ENCODE assay signal across 8 cellular contexts in genomic region chr2:94797235-94797634, GRCh38.
A peak's percentile ranks its signal among the peaks of the same experiment; 100 is the strongest.
DNase-seq lines count a peak whose midpoint lies in the region; ATAC-seq, FAIRE-seq and TF ChIP-seq lines count a peak whose summit lies in the region.
"Not testable (repeated sequence)": the region's sequence is repeated elsewhere in the genome, so short reads cannot be mapped to it uniquely, and the experiment has no call there.

No MANE protein-coding gene starts in this region.

- not testable (repeated sequence) for H3K36me3 ChIP-seq in DND-41 (ENCODE audit: insufficient read depth, low read length); heart left ventricle

- H3K9me3 Mint-ChIP-seq in nephron: not testable (repeated sequence)

- not testable (repeated sequence) for FAIRE-seq in urothelium cell line (lab: Jason Lieb, UNC)

- H3K9ac ChIP-seq in DND-41 (ENCODE audit: low read depth, low read length): not testable (repeated sequence)

- H3K27ac ChIP-seq in DND-41 (ENCODE audit: low read length); heart left ventricle: not testable (repeated sequence)

- TF ChIP-seq EP300 in Ishikawa (IDR thresholded peaks at IDR 0.05; ENCODE audit: borderline replicate concordance): not testable (repeated sequence)

- not testable (repeated sequence) for H3K4me1 Mint-ChIP-seq in nephron

- not testable (repeated sequence) for H3K79me2 ChIP-seq in DND-41 (ENCODE audit: insufficient read depth, low read length)

- not testable (repeated sequence) for H3K4me3 ChIP-seq in DND-41 (ENCODE audit: low read depth in 1 of 2, low read length in 2 of 2); heart left ventricle

- TF ChIP-seq POLR2A in heart left ventricle (IDR thresholded peaks at IDR 0.05): not testable (repeated sequence)

- not testable (repeated sequence) for DNase-seq in DND-41, heart left ventricle
- DNase-seq in NCI-H526 treated with DMSO at 0.1 percent for 48 hours (lab: John Stamatoyannopoulos, UW) (peak; percentile 8), SW480 (ENCODE audit: low spot score) (peak; percentile 16), dedifferentiated amniotic fluid mesenchymal stem cell (ENCODE audit: extremely low spot score) (peak; percentile 31), urothelium cell line (ENCODE audit: low spot score) (peak; percentile 6)

- H3K27ac Mint-ChIP-seq in nephron: not testable (repeated sequence)

- H3K27me3 ChIP-seq in DND-41 (ENCODE audit: insufficient read depth, low read length, poor library complexity): not testable (repeated sequence)
- peaks cover 0 to 24% (median 3%) of the 10 kb centered on the region in 9 donors for H3K27me3 ChIP-seq in heart left ventricle

- intact Hi-C loops in heart left ventricle (cut with DNase I): not testable (repeated sequence)

- H3K36me3 Mint-ChIP-seq in nephron (ENCODE audit: low read depth): not testable (repeated sequence)

- TF ChIP-seq RAD21 in Ishikawa (IDR thresholded peaks at IDR 0.05; ENCODE audit: low read depth): peak; percentile 52

- H3K27me3 Mint-ChIP-seq in nephron (ENCODE audit: low read depth): not testable (repeated sequence)

- not testable (repeated sequence) for H4K20me1 ChIP-seq in DND-41 (ENCODE audit: insufficient read depth, low read length)

- not testable (repeated sequence) for H3K9me3 ChIP-seq in DND-41 (ENCODE audit: insufficient read depth, low read length, severe bottlenecking); heart left ventricle

- not testable (repeated sequence) for H3K4me3 Mint-ChIP-seq in nephron

- ATAC-seq in DND-41 (ENCODE audit: insufficient read depth, low read depth); heart left ventricle: not testable (repeated sequence)

- H2AFZ ChIP-seq in DND-41 (ENCODE audit: low read depth, low read length): not testable (repeated sequence)

- TF ChIP-seq CTCF in DND-41 (IDR thresholded peaks at IDR 0.05; ENCODE audit: borderline replicate concordance, extremely low read depth, low read length, poor library complexity, severe bottlenecking): peak; percentile 50
- peak; percentile 23 to 55 (median 39) for TF ChIP-seq CTCF in heart left ventricle (IDR thresholded peaks at IDR 0.05)
- TF ChIP-seq CTCF in nephron (IDR thresholded peaks at IDR 0.05; ENCODE audit: unreplicated experiment in 3 of 3): peak in 2 of 3 experiments; percentile 25 to 28

- not testable (repeated sequence) for H3K4me2 ChIP-seq in DND-41 (ENCODE audit: insufficient read depth, low read length)

- H3K4me1 ChIP-seq in DND-41 (ENCODE audit: insufficient read depth, low read length); heart left ventricle: not testable (repeated sequence)
